In the genomic region with DNA sequence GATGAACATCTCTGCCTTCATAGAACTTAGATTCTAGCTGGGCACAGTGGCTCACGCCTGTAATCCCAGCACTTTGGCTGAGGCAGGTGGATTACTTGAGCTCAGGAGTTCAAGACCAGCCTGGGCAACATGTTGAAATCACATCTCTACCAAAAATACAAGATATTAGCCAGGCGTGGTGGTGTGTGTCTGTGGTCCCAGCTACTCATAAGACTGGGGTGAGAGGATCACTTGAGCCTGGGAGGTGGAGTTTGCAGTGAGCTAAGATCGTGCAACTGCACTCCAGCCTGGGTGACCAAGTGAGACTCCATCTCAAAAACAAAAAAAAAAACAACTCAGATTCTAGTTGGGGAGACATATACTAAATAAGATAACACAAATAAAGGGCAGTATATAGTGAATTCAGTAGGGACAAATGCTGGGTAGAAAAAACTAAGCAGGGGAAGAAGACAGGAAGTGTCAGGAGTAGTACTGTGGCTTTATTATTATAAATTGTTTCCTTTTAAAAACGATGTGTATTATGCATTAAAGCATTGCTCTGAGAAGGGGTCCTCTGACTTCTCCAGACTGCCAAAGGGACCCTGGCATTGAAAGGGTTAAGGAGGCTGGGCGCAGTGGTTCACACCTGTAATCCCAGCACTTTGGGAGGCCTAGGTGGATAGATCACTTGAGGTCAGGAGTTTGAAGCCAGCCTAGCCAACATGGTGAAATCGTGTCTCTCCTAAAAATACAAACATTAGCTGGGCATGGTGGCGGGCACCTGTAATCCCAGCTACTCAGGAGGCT, we compare ENCODE assay signal across 15 cellular contexts. TPM values are rescaled to one million over a fixed set of nuclear protein-coding genes. Genes with fewer than 3 reads are reported as not detected.
A peak's percentile ranks its signal among the peaks of the same experiment; 100 is the strongest.
DNase-seq lines count a peak whose midpoint lies in the region; ATAC-seq, FAIRE-seq and TF ChIP-seq lines count a peak whose summit lies in the region.
"Had no signal": no experiment of that assay in that cellular context is flagged by ENCODE, and none has a peak within 500 bp of the region (broad histone marks: within the 10 kb centered on the region; RNA-seq: fewer than 3 reads in every experiment).

No MANE protein-coding gene starts in this region.

- H3K4me3 Mint-ChIP-seq in Caco-2 (ENCODE audit: unreplicated experiment) (no peak overlapping the region), memory B cell (peak overlapping the region; percentile 54), type B pancreatic cell (no peak overlapping the region)
- H3K4me3 Mint-ChIP-seq in activated CD4-positive, alpha-beta memory T cell treated with anti-CD3 and anti-CD28 coated beads, Interleukin-2, amount 10 ng/mL, durations not matched to agents 7 days and 5 days = peak overlapping the region; percentile 52
- H3K4me3 Mint-ChIP-seq: H9 had no signal

- H3K27ac ChIP-seq in A549 (peak overlapping the region; percentile 93), body of pancreas (no peak overlapping the region)
- H3K27ac ChIP-seq: PC-9 had no signal

- H3K27ac Mint-ChIP-seq in Caco-2 (ENCODE audit: unreplicated experiment) = peak overlapping the region; percentile 74
- H3K27ac Mint-ChIP-seq in activated CD4-positive, alpha-beta memory T cell treated with anti-CD3 and anti-CD28 coated beads, Interleukin-2, amount 10 ng/mL, durations not matched to agents 7 days and 5 days = peak overlapping the region; percentile 82
- no peak overlapping the region for H3K27ac Mint-ChIP-seq in memory B cell
- H3K27ac Mint-ChIP-seq in type B pancreatic cell = no peak overlapping the region

- ATAC-seq in A549 (no peak), memory B cell (ENCODE audit: low read depth) (no peak), Right ventricle myocardium superior (ENCODE audit: poor library complexity) (no peak), body of pancreas (no peak)

- no peaks in the 10 kb centered on the region for H3K27me3 Mint-ChIP-seq in Caco-2 (ENCODE audit: insufficient read depth, unreplicated experiment)
- H3K27me3 Mint-ChIP-seq in activated CD4-positive, alpha-beta memory T cell treated with anti-CD3 and anti-CD28 coated beads, Interleukin-2, amount 10 ng/mL, durations not matched to agents 7 days and 5 days = no peaks in the 10 kb centered on the region
- no peaks in the 10 kb centered on the region for H3K27me3 Mint-ChIP-seq in memory B cell
- no peaks in the 10 kb centered on the region for H3K27me3 Mint-ChIP-seq in type B pancreatic cell

- H3K4me1 Mint-ChIP-seq in Caco-2 (ENCODE audit: low read depth, unreplicated experiment) (peaks cover 65% of the 10 kb centered on the region), memory B cell (peaks cover 50% of the 10 kb centered on the region), type B pancreatic cell (ENCODE audit: unreplicated experiment) (peaks cover 55% of the 10 kb centered on the region)
- peaks cover 75% of the 10 kb centered on the region for H3K4me1 Mint-ChIP-seq in activated CD4-positive, alpha-beta memory T cell treated with anti-CD3 and anti-CD28 coated beads, Interleukin-2, amount 10 ng/mL, durations not matched to agents 7 days and 5 days

- DNase-seq in A549 (ENCODE audit: low read depth in 1 of 2, low spot score in 1 of 2) = no peak
- no peak for DNase-seq in Caco-2
- DNase-seq in activated CD4-positive, alpha-beta memory T cell treated with anti-CD3 and anti-CD28 coated beads, Interleukin-2, amount 10 ng/mL, durations not matched to agents 7 days and 5 days = peak; percentile 23
- DNase-seq in memory B cell (ENCODE audit: low spot score in 2 of 2) = no peak
- no peak for DNase-seq in NCI-H1417 treated with DMSO at 0.1 percent for 48 hours (lab: John Stamatoyannopoulos, UW)
- no peak for DNase-seq in type B pancreatic cell (ENCODE audit: extremely low spot score, unreplicated experiment)
- no peak for DNase-seq in Right ventricle myocardium superior
- DNase-seq in body of pancreas = no peak
- DNase-seq: H9; PC-9; stimulated activated CD4-positive, alpha-beta T cell treated with anti-CD3 and anti-CD28 coated beads, Interleukin-4, amount 100 ng/mL, for 1 hour; stomach had no signal

- peak overlapping the region; percentile 96 for H3K4me2 ChIP-seq in A549
- H3K4me2 ChIP-seq: PC-9 had no signal

- 78% methylated on average over 7 of the region's 7 CpGs for WGBS in A549 (ENCODE audit: missing lambda C conversion rate)
- 66 to 73% methylated on average over 7 of the region's 7 CpGs for WGBS in body of pancreas, 2 donors

- H3K27me3 ChIP-seq in Caco-2 (replicated peaks; ENCODE audit: control insufficient read depth, insufficient read depth, low read length) (no peaks in the 10 kb centered on the region), body of pancreas (no peaks in the 10 kb centered on the region)
- H3K27me3 ChIP-seq: stomach had no signal

- no peak for TF ChIP-seq POLR2A in A549 (IDR thresholded peaks at IDR 0.05; ENCODE audit: low read length)
- TF ChIP-seq POLR2A in body of pancreas (IDR thresholded peaks at IDR 0.05) = no peak

- H3K9me3 ChIP-seq in A549 (no peaks in the 10 kb centered on the region), Caco-2 (no peaks in the 10 kb centered on the region), body of pancreas (no peaks in the 10 kb centered on the region)
- H3K9me3 ChIP-seq: stomach had no signal

- H3K36me3 ChIP-seq in Caco-2 (ENCODE audit: control insufficient read depth, insufficient read depth, low read length) (no peaks in the 10 kb centered on the region; the same call in 1 of the 2 replicates), body of pancreas (replicated peaks in 1 of 2; ENCODE audit: insufficient read depth in 1 of 2, low read depth in 2 of 2) (no peaks in the 10 kb centered on the region)
- H3K36me3 ChIP-seq: stomach had no signal

- H3K4me3 ChIP-seq in A549 = no peak overlapping the region
- no peak overlapping the region for H3K4me3 ChIP-seq in Caco-2 (ENCODE audit: low read depth, low read length)
- no peak overlapping the region for H3K4me3 ChIP-seq in body of pancreas
- H3K4me3 ChIP-seq: PC-9, stomach had no signal

- no peaks in the 10 kb centered on the region for H3K9me3 Mint-ChIP-seq in Caco-2 (ENCODE audit: unreplicated experiment)
- no peaks in the 10 kb centered on the region for H3K9me3 Mint-ChIP-seq in activated CD4-positive, alpha-beta memory T cell treated with anti-CD3 and anti-CD28 coated beads, Interleukin-2, amount 10 ng/mL, durations not matched to agents 7 days and 5 days
- no peaks in the 10 kb centered on the region for H3K9me3 Mint-ChIP-seq in memory B cell
- no peaks in the 10 kb centered on the region for H3K9me3 Mint-ChIP-seq in type B pancreatic cell
- H3K9me3 Mint-ChIP-seq: H9 had no signal

- CTCF ChIA-PET in A549 (lab: Yijun Ruan, JAX) (interaction anchor here (0.7 to 5.1 kb wide), 5 partner anchors 8 to 61 kb away, joined by 3 to 41 read pairs (median 4); no protein-coding TSS in a partner anchor), Caco-2 (lab: Charles Lee) (interaction anchor here (1.0 kb wide), 1 partner anchor 419 kb away, joined by 3 read pairs; no protein-coding TSS in a partner anchor)
- CTCF ChIA-PET in activated CD4-positive, alpha-beta memory T cell treated with anti-CD3 and anti-CD28 coated beads, Interleukin-2, amount 10 ng/mL, durations not matched to agents 7 days and 5 days (lab: Charles Lee) = interaction anchor here (0.8 to 3.8 kb wide), 10 partner anchors 9 to 228 kb away, joined by 3 to 27 read pairs (median 7); a partner anchor contains a TSS

- no peak for TF ChIP-seq CTCF in A549 (IDR thresholded peaks at IDR 0.05)
- no peak for TF ChIP-seq CTCF in Caco-2 (IDR thresholded peaks at IDR 0.05; ENCODE audit: insufficient read depth in 1 of 2, low read depth in 1 of 2, low read length in 1 of 2, severe bottlenecking in 1 of 2, unreplicated experiment in 1 of 2)
- TF ChIP-seq CTCF in type B pancreatic cell (conservative IDR thresholded peaks at IDR 0.05) = no peak
- no peak for TF ChIP-seq CTCF in body of pancreas (IDR thresholded peaks at IDR 0.05)

- POLR2A ChIA-PET in A549 (lab: Yijun Ruan, JAX) (no interaction called here), Caco-2 (lab: Charles Lee) (interaction anchor here (1.2 kb wide), 1 partner anchor 257 kb away, joined by 3 read pairs; no protein-coding TSS in a partner anchor)
- POLR2A ChIA-PET in activated CD4-positive, alpha-beta memory T cell treated with anti-CD3 and anti-CD28 coated beads, Interleukin-2, amount 10 ng/mL, durations not matched to agents 7 days and 5 days (lab: Charles Lee) = interaction anchor here (1.0 to 4.2 kb wide), 8 partner anchors 10 to 152 kb away, joined by 4 to 44 read pairs (median 15); a partner anchor contains a TSS

- H3K36me3 Mint-ChIP-seq in Caco-2 (ENCODE audit: insufficient read depth, unreplicated experiment) (peaks cover 6% of the 10 kb centered on the region), memory B cell (peaks cover 5% of the 10 kb centered on the region), type B pancreatic cell (no peaks in the 10 kb centered on the region)
- H3K36me3 Mint-ChIP-seq in activated CD4-positive, alpha-beta memory T cell treated with anti-CD3 and anti-CD28 coated beads, Interleukin-2, amount 10 ng/mL, durations not matched to agents 7 days and 5 days (ENCODE audit: low read depth) = peaks cover 4% of the 10 kb centered on the region

- intact Hi-C loops in Caco-2 (cut with micrococcal nuclease; ENCODE audit: unreplicated experiment) = no loop called here
- intact Hi-C loops in Right ventricle myocardium superior (cut with DNase I) = no loop called here
- intact Hi-C loops in body of pancreas (cut with DNase I) = no loop called here

- no peak for TF ChIP-seq EP300 in A549 (IDR thresholded peaks at IDR 0.05)

- BruUV-seq in Caco-2 (replicated peaks; lab: Mats Ljungman, UMichigan) = no TSS peak

- no peak for TF ChIP-seq RAD21 in A549 (conservative IDR thresholded peaks at IDR 0.05 in 1 of 2, IDR thresholded peaks at IDR 0.05 in 1 of 2)

- H3K4me1 ChIP-seq in A549 (peaks cover 95% of the 10 kb centered on the region), Caco-2 (peaks cover 93% of the 10 kb centered on the region), body of pancreas (peaks cover 56% of the 10 kb centered on the region)

- no peak for FAIRE-seq in A549 (lab: Jason Lieb, UNC)
- FAIRE-seq: frontal cortex, GM18507, islet of Langerhans had no signal

TF ChIP-seq in A549, 52 proteins besides CTCF, POLR2A, EP300 and RAD21 (continues in another document):
- no peak for TF ChIP-seq HOXB5 (CRISPR knock-in tag; IDR thresholded peaks at IDR 0.05)
- no peak for TF ChIP-seq FOXS1 (CRISPR knock-in tag; IDR thresholded peaks at IDR 0.05)

RNA-seq across cellular contexts. Expression of a gene that starts 46.7 kb away (rescaled TPM):
- polyA plus RNA-seq in A549 (2011; rRNA removed) (48.2 and 71.7 TPM in 2 replicates), A549 (2017; fragmentation: RNase III; extraction: RNeasy Plus Mini Kit Qiagen cat#74134 plus additional on column Dnase treatment) (49.4 to 64.0 TPM (median 59.1 TPM) in 3 replicates)
- 38.2 and 53.4 TPM in 2 replicates for polyA plus RNA-seq in A549 (2012; cell fraction: cytosol; rRNA removed)
- 68.3 and 74.7 TPM in 2 replicates for polyA plus RNA-seq in A549 (2012; cell fraction: nucleus; rRNA removed)
- 175 and 196 TPM in 2 replicates for polyA minus RNA-seq in A549 (2011; rRNA and poly(A)+ RNA removed)
- total RNA-seq in Caco-2 (2022) (82.2 and 95.2 TPM in 2 replicates), type B pancreatic cell (ENCODE audit: low replicate concordance) (44.1 and 49.9 TPM in 2 replicates), Right ventricle myocardium superior (46.5 TPM), body of pancreas (10 to 100 TPM; 17.5 to 19.7 TPM)
- 10 to 100 TPM; 86.4 to 95.0 TPM for total RNA-seq in activated CD4-positive, alpha-beta memory T cell treated with anti-CD3 and anti-CD28 coated beads, Interleukin-2, amount 10 ng/mL, durations not matched to agents 7 days and 5 days

Comparison
In these comparisons a context has a peak if more than half of its experiments do, and no peak if none do; other contexts are left out.
1. H3K27ac ChIP-seq: peak in A549 (2 of 2); none in body of pancreas (0 of 4).
2. H3K27ac Mint-ChIP-seq: peak in Caco-2 (single experiment) and activated CD4-positive, alpha-beta memory T cell treated with anti-CD3 and anti-CD28 coated beads, Interleukin-2, amount 10 ng/mL, durations not matched to agents 7 days and 5 days (single experiment); none in memory B cell (single experiment) and type B pancreatic cell (single experiment).
3. H3K4me3 Mint-ChIP-seq: peak in activated CD4-positive, alpha-beta memory T cell treated with anti-CD3 and anti-CD28 coated beads, Interleukin-2, amount 10 ng/mL, durations not matched to agents 7 days and 5 days (single experiment) and memory B cell (single experiment); none in Caco-2 (single experiment) and type B pancreatic cell (single experiment).